Comparison of ENCODE assay signal across 22 cellular contexts in the genomic region with DNA sequence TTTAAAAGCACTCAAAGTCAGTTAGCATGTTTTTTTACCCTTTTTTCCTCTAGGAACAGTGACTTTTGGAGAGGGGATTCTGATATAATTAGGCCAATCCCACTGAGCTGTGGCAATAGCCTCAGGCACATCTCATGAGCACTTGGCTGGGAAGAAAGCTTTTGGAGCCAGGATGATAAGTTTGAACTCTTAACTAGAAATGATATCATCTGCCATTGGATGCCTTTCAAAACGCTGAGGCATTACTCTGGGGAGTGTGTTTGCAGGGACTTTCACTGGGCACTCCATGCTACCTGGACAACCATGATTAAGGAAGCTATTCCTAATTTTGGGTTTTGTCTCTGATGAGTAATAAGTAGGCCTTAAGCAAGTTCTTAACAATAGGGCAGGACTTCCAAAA. TPM values are rescaled to one million over a fixed set of nuclear protein-coding genes. Genes with fewer than 3 reads are reported as not detected.
DNase-seq lines count a peak whose midpoint lies in the region; ATAC-seq and TF ChIP-seq lines count a peak whose summit lies in the region.
"Had no signal": no experiment of that assay in that cellular context is flagged by ENCODE, and none has a peak within 500 bp of the region (broad histone marks: within the 10 kb centered on the region; RNA-seq: fewer than 3 reads in every experiment).

No MANE protein-coding gene starts in this region.

- CTCF ChIA-PET in HEK293 (lab: Yijun Ruan, JAX), result interaction anchor here (0.9 kb wide), 2 partner anchors 15 to 54 kb away, joined by 3 to 4 read pairs; no protein-coding TSS in a partner anchor

- no peaks in the 10 kb centered on the region for H3K9me3 ChIP-seq in HEK293 (ENCODE audit: control insufficient read depth, insufficient read depth, low read depth, low read length)
- H3K9me3 ChIP-seq: A549, BLaER1 had no signal

- H3K36me3 ChIP-seq in HEK293 (ENCODE audit: control insufficient read depth in 2 of 2, insufficient read depth in 1 of 2, low read length in 2 of 2), result no peaks in the 10 kb centered on the region
- H3K36me3 ChIP-seq: BLaER1 had no signal

- intact Hi-C loops in left cardiac atrium (cut with DNase I), result no loop called here

- ATAC-seq in left cardiac atrium, result no peak
- ATAC-seq: A549; CD8-positive, alpha-beta T cell had no signal

- peak; percentile 48 to 57 for DNase-seq in NCI-H446 (lab: John Stamatoyannopoulos, UW)
- DNase-seq in cerebellar cortex (ENCODE audit: low spot score), result peak; percentile 36
- no peak for DNase-seq in left cardiac atrium
- DNase-seq in mesenteric fat pad (ENCODE audit: low spot score), result no peak
- DNase-seq in stimulated activated naive CD4-positive, alpha-beta T cell treated with Interleukin-2 at 50 U/mL for 16 hours (lab: John Stamatoyannopoulos, UW), result no peak
- DNase-seq: Calu3; CD8-positive, alpha-beta T cell; HFFc6; MM.1S; NCI-H1092; NCI-H1694; NCI-H510A; NCI-H774; RPMI8226; T-helper 1 cell had no signal

- H3K4me1 ChIP-seq in HEK293 (ENCODE audit: control insufficient read depth, insufficient read depth, low read length), result peaks cover 3% of the 10 kb centered on the region; the same call in 1 of the 2 replicates
- H3K4me1 ChIP-seq: BLaER1 had no signal

- peak overlapping the region; percentile 14; the same call in 1 of the 2 replicates for H3K27ac ChIP-seq in C4-2B
- no peak overlapping the region for H3K27ac ChIP-seq in HEK293 (ENCODE audit: extremely low read depth, low read depth, low read length)
- H3K27ac ChIP-seq: A549, BLaER1, HL-60, KMS-11 had no signal

- TF ChIP-seq CTCF in C4-2B (conservative IDR thresholded peaks at IDR 0.05) (no peak), HEK293 (tag by site-specific recombination; IDR thresholded peaks at IDR 0.05) (no peak)

- no peak overlapping the region for H3K4me3 ChIP-seq in HEK293 (ENCODE audit: low read depth, low read length)
- H3K4me3 ChIP-seq: A549, BLaER1 had no signal

- POLR2A ChIA-PET in HEK293 (lab: Yijun Ruan, JAX), result no interaction called here

TF ChIP-seq in HEK293, 187 proteins besides CTCF, POLR2A, EP300 and RAD21:
- TF ChIP-seq, protein P1, sequence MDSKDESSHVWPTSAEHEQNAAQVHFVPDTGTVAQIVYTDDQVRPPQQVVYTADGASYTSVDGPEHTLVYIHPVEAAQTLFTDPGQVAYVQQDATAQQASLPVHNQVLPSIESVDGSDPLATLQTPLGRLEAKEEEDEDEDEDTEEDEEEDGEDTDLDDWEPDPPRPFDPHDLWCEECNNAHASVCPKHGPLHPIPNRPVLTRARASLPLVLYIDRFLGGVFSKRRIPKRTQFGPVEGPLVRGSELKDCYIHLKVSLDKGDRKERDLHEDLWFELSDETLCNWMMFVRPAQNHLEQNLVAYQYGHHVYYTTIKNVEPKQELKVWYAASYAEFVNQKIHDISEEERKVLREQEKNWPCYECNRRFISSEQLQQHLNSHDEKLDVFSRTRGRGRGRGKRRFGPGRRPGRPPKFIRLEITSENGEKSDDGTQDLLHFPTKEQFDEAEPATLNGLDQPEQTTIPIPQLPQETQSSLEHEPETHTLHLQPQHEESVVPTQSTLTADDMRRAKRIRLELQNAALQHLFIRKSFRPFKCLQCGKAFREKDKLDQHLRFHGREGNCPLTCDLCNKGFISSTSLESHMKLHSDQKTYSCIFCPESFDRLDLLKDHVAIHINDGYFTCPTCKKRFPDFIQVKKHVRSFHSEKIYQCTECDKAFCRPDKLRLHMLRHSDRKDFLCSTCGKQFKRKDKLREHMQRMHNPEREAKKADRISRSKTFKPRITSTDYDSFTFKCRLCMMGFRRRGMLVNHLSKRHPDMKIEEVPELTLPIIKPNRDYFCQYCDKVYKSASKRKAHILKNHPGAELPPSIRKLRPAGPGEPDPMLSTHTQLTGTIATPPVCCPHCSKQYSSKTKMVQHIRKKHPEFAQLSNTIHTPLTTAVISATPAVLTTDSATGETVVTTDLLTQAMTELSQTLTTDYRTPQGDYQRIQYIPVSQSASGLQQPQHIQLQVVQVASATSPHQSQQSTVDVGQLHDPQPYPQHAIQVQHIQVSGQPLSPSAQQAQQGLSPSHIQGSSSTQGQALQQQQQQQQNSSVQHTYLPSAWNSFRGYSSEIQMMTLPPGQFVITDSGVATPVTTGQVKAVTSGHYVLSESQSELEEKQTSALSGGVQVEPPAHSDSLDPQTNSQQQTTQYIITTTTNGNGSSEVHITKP (tag by site-specific recombination; IDR thresholded peaks at IDR 0.05), result peak; percentile 32; the same call in 1 of the 2 replicates
- TF ChIP-seq ZNF473 (tag by site-specific recombination; IDR thresholded peaks at IDR 0.05), result no peak
- TF ChIP-seq, protein P2, sequence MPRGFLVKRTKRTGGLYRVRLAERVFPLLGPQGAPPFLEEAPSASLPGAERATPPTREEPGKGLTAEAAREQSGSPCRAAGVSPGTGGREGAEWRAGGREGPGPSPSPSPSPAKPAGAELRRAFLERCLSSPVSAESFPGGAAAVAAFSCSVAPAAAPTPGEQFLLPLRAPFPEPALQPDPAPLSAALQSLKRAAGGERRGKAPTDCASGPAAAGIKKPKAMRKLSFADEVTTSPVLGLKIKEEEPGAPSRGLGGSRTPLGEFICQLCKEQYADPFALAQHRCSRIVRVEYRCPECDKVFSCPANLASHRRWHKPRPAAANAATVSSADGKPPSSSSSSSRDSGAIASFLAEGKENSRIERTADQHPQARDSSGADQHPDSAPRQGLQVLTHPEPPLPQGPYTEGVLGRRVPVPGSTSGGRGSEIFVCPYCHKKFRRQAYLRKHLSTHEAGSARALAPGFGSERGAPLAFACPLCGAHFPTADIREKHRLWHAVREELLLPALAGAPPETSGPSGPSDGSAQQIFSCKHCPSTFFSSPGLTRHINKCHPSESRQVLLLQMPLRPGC (tag by site-specific recombination; IDR thresholded peaks at IDR 0.05), result no peak
- TF ChIP-seq GFI1B (tag by site-specific recombination; IDR thresholded peaks at IDR 0.05), result no peak
- TF ChIP-seq ZNF221 (tag by site-specific recombination; IDR thresholded peaks at IDR 0.05; ENCODE audit: borderline replicate concordance), result no peak
- TF ChIP-seq ZFP69B (tag by site-specific recombination; IDR thresholded peaks at IDR 0.05), result no peak
- no peak for TF ChIP-seq ZNF274 (IDR thresholded peaks at IDR 0.05; ENCODE audit: low read length)
- TF ChIP-seq ZNF274 (tag by site-specific recombination; IDR thresholded peaks at IDR 0.05; ENCODE audit: borderline replicate concordance), result no peak
- TF ChIP-seq ZNF785 (tag by site-specific recombination; IDR thresholded peaks at IDR 0.05), result no peak

RNA-seq across cellular contexts. Expression of a gene that starts 3.7 kb away (rescaled TPM):
- total RNA-seq in left cardiac atrium (1 to 10 TPM; 1.4 to 8.5 TPM), mesenteric fat pad (3.6 TPM)
- total RNA-seq: CD8-positive, alpha-beta T cell; HFFc6; HT1080 had no signal

Comparison
In these comparisons a context has a peak if more than half of its experiments do, and no peak if none do; other contexts are left out.
1. DNase-seq: peak in NCI-H446 (2 of 2) and cerebellar cortex (single experiment); none in left cardiac atrium (single experiment), mesenteric fat pad (single experiment) and stimulated activated naive CD4-positive, alpha-beta T cell treated with Interleukin-2 at 50 U/mL for 16 hours (single experiment).